8 cellular contexts compared by ENCODE assay signal in the genomic region with DNA sequence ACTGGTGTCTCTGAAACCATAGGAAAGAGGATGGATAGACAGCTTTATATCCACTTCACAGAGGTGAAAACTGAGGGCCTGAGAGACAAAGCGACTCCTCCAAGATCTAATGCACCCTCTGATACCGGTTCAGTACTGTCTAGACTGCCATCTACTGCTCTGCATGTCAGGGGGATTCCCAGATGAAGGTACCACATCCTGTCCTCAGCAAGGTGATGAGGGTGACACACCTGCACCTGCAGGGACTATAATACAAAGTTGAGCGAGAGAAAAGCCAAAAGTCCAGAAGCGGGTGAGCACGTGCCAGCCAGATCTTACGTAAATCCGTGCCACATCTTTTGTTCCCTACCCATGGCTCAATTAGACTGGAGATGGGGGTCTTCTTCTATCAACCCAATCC. TPM values are rescaled to one million over a fixed set of nuclear protein-coding genes. Genes with fewer than 3 reads are reported as not detected.
DNase-seq lines count a peak whose midpoint lies in the region; ATAC-seq and TF ChIP-seq lines count a peak whose summit lies in the region.
"Had no signal": no experiment of that assay in that cellular context is flagged by ENCODE, and none has a peak within 500 bp of the region (broad histone marks: within the 10 kb centered on the region; RNA-seq: fewer than 3 reads in every experiment).

No MANE protein-coding gene starts in this region.

- H3K9me3 Mint-ChIP-seq in natural killer cell: no peaks in the 10 kb centered on the region

- no peak for TF ChIP-seq CTCF in natural killer cell (IDR thresholded peaks at IDR 0.05)

- no peaks in the 10 kb centered on the region for H3K4me1 Mint-ChIP-seq in natural killer cell

- no peaks in the 10 kb centered on the region for H3K36me3 Mint-ChIP-seq in natural killer cell

- DNase-seq in activated T-cell treated with anti-CD3 and anti-CD28 coated beads, Interleukin-2, amount 50 U/mL, for 1 hour: peak; percentile 31
- no peak for DNase-seq in natural killer cell
- DNase-seq in RKO (ENCODE audit: low spot score): no peak
- DNase-seq in T1000 (lab: John Stamatoyannopoulos, UW): no peak
- no peak for DNase-seq in NK-92 treated with Interleukin-12 subunit alpha and Interleukin-12 subunit beta, amount 100 ng/mL, for 24 hours (lab: John Stamatoyannopoulos, UW)
- DNase-seq: NCI-H226 had no signal

- no peak overlapping the region for H3K4me3 Mint-ChIP-seq in natural killer cell

- H3K27me3 Mint-ChIP-seq in natural killer cell (ENCODE audit: low read depth in 2 of 2): peaks cover 24 to 79% of the 10 kb centered on the region in 2 donors

- peak; percentile 30 for ATAC-seq in GM18508 (IDR thresholded peaks at IDR 0.05; ENCODE audit: insufficient read depth, unreplicated experiment)
- ATAC-seq in HG02981 (IDR thresholded peaks at IDR 0.05; ENCODE audit: unreplicated experiment): peak; percentile 18
- ATAC-seq in natural killer cell: peak in 2 of 3 donors; percentile 40 to 64

- intact Hi-C loops in natural killer cell (cut with micrococcal nuclease): no loop called here

- no peak overlapping the region for H3K27ac Mint-ChIP-seq in natural killer cell

RNA-seq across cellular contexts. Expression of a gene that starts 32.5 kb away (rescaled TPM):
- 1 to 10 TPM; 1.5 to 4.4 (median 2.2) TPM for total RNA-seq in natural killer cell
